Comparison of ENCODE assay signal across 26 cellular contexts in the genomic region with DNA sequence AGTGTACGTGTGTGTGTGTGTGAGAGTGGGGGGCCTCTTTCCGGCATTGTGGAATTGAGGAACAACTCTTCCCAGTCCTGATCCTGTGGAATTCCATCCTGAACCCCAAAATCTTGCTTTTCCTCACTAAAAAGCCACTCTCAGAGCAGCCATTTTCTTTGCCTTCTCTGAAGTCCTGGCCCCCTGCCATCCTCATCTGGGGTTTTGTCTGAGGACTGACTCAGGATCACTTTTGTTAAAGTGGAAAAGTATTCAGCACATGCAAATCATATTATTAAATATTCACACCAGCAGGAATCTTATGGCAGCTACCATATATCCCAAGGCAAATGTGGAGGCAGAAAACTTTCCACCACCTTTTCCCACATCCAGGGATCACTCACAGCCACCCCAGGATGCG. TPM values are rescaled to one million over a fixed set of nuclear protein-coding genes. Genes with fewer than 3 reads are reported as not detected.
"Had no signal": no experiment of that assay in that cellular context is flagged by ENCODE, and none has a peak within 500 bp of the region (broad histone marks: within the 10 kb centered on the region; RNA-seq: fewer than 3 reads in every experiment).

No MANE protein-coding gene starts in this region.

- H3K4me3 ChIP-seq: body of pancreas, tibial nerve had no signal

- H2AFZ ChIP-seq: parathyroid adenoma had no signal

- H3K4me3 Mint-ChIP-seq: activated B cell treated with CpG ODN at 0.5 μM for 24 hours; activated CD4-positive, alpha-beta T cell treated with anti-CD3 and anti-CD28 coated beads for 36 hours; activated naive CD8-positive, alpha-beta T cell treated with anti-CD3 and anti-CD28 coated beads, Interleukin-2, amount 10 ng/mL, durations not matched to agents 7 days and 5 days; activated T-cell treated with anti-CD3 and anti-CD28 coated beads, Interleukin-2, amount 50 U/mL, for 24 hours; activated T-helper 17 cell treated with anti-CD3 and anti-CD28 coated beads, Interleukin-2, amount 50 U/mL, for 72 hours; dendritic cell treated with granulocyte-macrophage colony-stimulating factor and Interleukin-4, amounts not matched to agents 40 ng/mL and 50 ng/mL, for 4 days; memory B cell; nephron progenitor cell; stimulated activated effector memory CD8-positive, alpha-beta T cell treated with anti-CD3 and anti-CD28 coated beads, Interleukin-12 subunit alpha, Interleukin-12 subunit beta, amount 100 ng/mL, for 72 hours; stimulated activated naive CD8-positive, alpha-beta T cell treated with anti-CD3 and anti-CD28 coated beads, Interleukin-15, amount 100 ng/mL, for 72 hours; T-helper 17 cell had no signal

- H3K4me1 Mint-ChIP-seq: activated T-helper 17 cell treated with anti-CD3 and anti-CD28 coated beads, Interleukin-2, amount 50 U/mL, for 72 hours had no signal

- H3K9ac ChIP-seq: parathyroid adenoma had no signal

- H3K79me2 ChIP-seq: parathyroid adenoma had no signal

- H3K9me3 Mint-ChIP-seq: activated B cell treated with CpG ODN at 0.5 μM for 24 hours; activated naive CD8-positive, alpha-beta T cell treated with anti-CD3 and anti-CD28 coated beads, Interleukin-2, amount 10 ng/mL, durations not matched to agents 7 days and 5 days; activated T-cell treated with anti-CD3 and anti-CD28 coated beads, Interleukin-2, amount 50 U/mL, for 24 hours; activated T-helper 17 cell treated with anti-CD3 and anti-CD28 coated beads, Interleukin-2, amount 50 U/mL, for 72 hours; dendritic cell treated with granulocyte-macrophage colony-stimulating factor and Interleukin-4, amounts not matched to agents 40 ng/mL and 50 ng/mL, for 4 days; memory B cell; nephron progenitor cell; stimulated activated effector memory CD8-positive, alpha-beta T cell treated with anti-CD3 and anti-CD28 coated beads, Interleukin-12 subunit alpha, Interleukin-12 subunit beta, amount 100 ng/mL, for 72 hours; stimulated activated naive CD8-positive, alpha-beta T cell treated with anti-CD3 and anti-CD28 coated beads, Interleukin-15, amount 100 ng/mL, for 72 hours had no signal

- H3K9me3 ChIP-seq: body of pancreas, tibial nerve had no signal

- FAIRE-seq: endometrium, small intestine had no signal

- DNase-seq: activated B cell treated with CpG ODN at 0.5 μM for 24 hours; activated CD4-positive, alpha-beta T cell treated with anti-CD3 and anti-CD28 coated beads for 36 hours; activated CD4-positive, alpha-beta T cell treated with anti-CD3 and anti-CD28 coated beads, Interleukin-2, amount 50 U/mL, for 4 hours; activated CD8-positive, alpha-beta memory T cell treated with anti-CD3 and anti-CD28 coated beads for 24 hours; activated CD8-positive, alpha-beta memory T cell treated with anti-CD3 and anti-CD28 coated beads, Interleukin-2, amount 50 U/mL, for 4 hours; activated naive CD4-positive, alpha-beta T cell; activated naive CD8-positive, alpha-beta T cell treated with anti-CD3 and anti-CD28 coated beads, Interleukin-2, amount 10 ng/mL, durations not matched to agents 7 days and 5 days; activated T-cell treated with anti-CD3 and anti-CD28 coated beads, Interleukin-2, amount 50 U/mL, for 24 hours; body of pancreas; effector CD4-positive, alpha-beta T cell; foreskin keratinocyte; glutamatergic neuron; nephron progenitor cell; small intestine; stimulated activated CD4-positive, alpha-beta T cell treated with anti-CD3 and anti-CD28 coated beads, Interleukin-2, amount 100 ng/mL, for 24 hours; stimulated activated naive CD8-positive, alpha-beta T cell treated with anti-CD3 and anti-CD28 coated beads, Interleukin-15, amount 100 ng/mL, for 72 hours; T-helper 17 cell had no signal

- H3K27ac ChIP-seq: body of pancreas, foreskin keratinocyte, parathyroid adenoma, tibial nerve had no signal

- H3K36me3 ChIP-seq: tibial nerve had no signal

- H3K27ac Mint-ChIP-seq: activated B cell treated with CpG ODN at 0.5 μM for 24 hours; activated CD4-positive, alpha-beta T cell treated with anti-CD3 and anti-CD28 coated beads for 36 hours; activated naive CD8-positive, alpha-beta T cell treated with anti-CD3 and anti-CD28 coated beads, Interleukin-2, amount 10 ng/mL, durations not matched to agents 7 days and 5 days; activated T-cell treated with anti-CD3 and anti-CD28 coated beads, Interleukin-2, amount 50 U/mL, for 24 hours; activated T-helper 17 cell treated with anti-CD3 and anti-CD28 coated beads, Interleukin-2, amount 50 U/mL, for 72 hours; dendritic cell treated with granulocyte-macrophage colony-stimulating factor and Interleukin-4, amounts not matched to agents 40 ng/mL and 50 ng/mL, for 4 days; memory B cell; nephron progenitor cell; stimulated activated effector memory CD8-positive, alpha-beta T cell treated with anti-CD3 and anti-CD28 coated beads, Interleukin-12 subunit alpha, Interleukin-12 subunit beta, amount 100 ng/mL, for 72 hours; stimulated activated naive CD8-positive, alpha-beta T cell treated with anti-CD3 and anti-CD28 coated beads, Interleukin-15, amount 100 ng/mL, for 72 hours; T-helper 17 cell had no signal

- H3K4me1 ChIP-seq: foreskin keratinocyte, parathyroid adenoma had no signal

- ATAC-seq: activated CD4-positive, alpha-beta T cell treated with anti-CD3 and anti-CD28 coated beads for 36 hours; activated T-helper 17 cell treated with anti-CD3 and anti-CD28 coated beads, Interleukin-2, amount 50 U/mL, for 72 hours; body of pancreas; foreskin keratinocyte; sciatic nerve; stimulated activated effector memory CD8-positive, alpha-beta T cell treated with anti-CD3 and anti-CD28 coated beads, Interleukin-12 subunit alpha, Interleukin-12 subunit beta, amount 100 ng/mL, for 72 hours; stimulated activated naive CD8-positive, alpha-beta T cell treated with anti-CD3 and anti-CD28 coated beads, Interleukin-15, amount 100 ng/mL, for 72 hours; T-helper 17 cell had no signal

- H3K36me3 Mint-ChIP-seq: activated naive CD8-positive, alpha-beta T cell treated with anti-CD3 and anti-CD28 coated beads, Interleukin-2, amount 10 ng/mL, durations not matched to agents 7 days and 5 days; memory B cell; stimulated activated effector memory CD8-positive, alpha-beta T cell treated with anti-CD3 and anti-CD28 coated beads, Interleukin-12 subunit alpha, Interleukin-12 subunit beta, amount 100 ng/mL, for 72 hours had no signal

RNA-seq across cellular contexts. Expression of a gene that starts 3.7 kb away (rescaled TPM):
- total RNA-seq: activated B cell treated with CpG ODN at 0.5 μM for 24 hours, myocyte, T-helper 17 cell had no signal

RNA-seq across cellular contexts. Expression of a gene that starts 27.6 kb away (rescaled TPM):
- total RNA-seq: activated B cell treated with CpG ODN at 0.5 μM for 24 hours; activated CD4-positive, alpha-beta T cell treated with anti-CD3 and anti-CD28 coated beads for 36 hours; activated naive CD8-positive, alpha-beta T cell treated with anti-CD3 and anti-CD28 coated beads, Interleukin-2, amount 10 ng/mL, durations not matched to agents 7 days and 5 days; myocyte; T-helper 17 cell had no signal
